12 cellular contexts compared by ENCODE assay signal in genomic region chr1:26831546-26832248, GRCh38. TPM values are rescaled to one million over a fixed set of nuclear protein-coding genes. Genes with fewer than 3 reads are reported as not detected.
DNase-seq lines count a peak whose midpoint lies in the region; ATAC-seq and TF ChIP-seq lines count a peak whose summit lies in the region.
"Had no signal": no experiment of that assay in that cellular context is flagged by ENCODE, and none has a peak within 500 bp of the region (broad histone marks: within the 10 kb centered on the region; RNA-seq: fewer than 3 reads in every experiment).

No MANE protein-coding gene starts in this region.

- H3K36me3 Mint-ChIP-seq in activated CD8-positive, alpha-beta memory T cell treated with anti-CD3 and anti-CD28 coated beads, Interleukin-2, amount 10 ng/mL, durations not matched to agents 7 days and 5 days = peaks cover 40% of the 10 kb centered on the region
- H3K36me3 Mint-ChIP-seq in T-helper 2 cell treated with Interferon-gamma antibody and Interleukin-4, amounts not matched to agents 5 μg/mL and 100 μg/mL, for 36 hours (ENCODE audit: low read depth) = peaks cover 62% of the 10 kb centered on the region
- peaks cover 60 to 71% of the 10 kb centered on the region in 2 donors for H3K36me3 Mint-ChIP-seq in stimulated activated naive B cell treated with anti-CD40 and anti-IgM and Interleukin-4, amounts not matched to agents 10 μg/mL and 1 μg/mL and 100 μg/mL, for 72 hours

- H3K4me3 ChIP-seq in fibroblast of mammary gland (ENCODE audit: control insufficient read depth, low read depth, low read length) = no peak overlapping the region
- H3K4me3 ChIP-seq: vagina had no signal

- TF ChIP-seq CTCF in fibroblast of mammary gland (conservative IDR thresholded peaks at IDR 0.05; ENCODE audit: control insufficient read depth, insufficient read depth, low read depth, low read length) = no peak

- H3K27me3 Mint-ChIP-seq in activated CD8-positive, alpha-beta memory T cell treated with anti-CD3 and anti-CD28 coated beads, Interleukin-2, amount 10 ng/mL, durations not matched to agents 7 days and 5 days = no peaks in the 10 kb centered on the region
- no peaks in the 10 kb centered on the region for H3K27me3 Mint-ChIP-seq in T-helper 2 cell treated with Interferon-gamma antibody and Interleukin-4, amounts not matched to agents 5 μg/mL and 100 μg/mL, for 36 hours (ENCODE audit: low read depth)
- no peaks in the 10 kb centered on the region for H3K27me3 Mint-ChIP-seq in stimulated activated naive B cell treated with anti-CD40 and anti-IgM and Interleukin-4, amounts not matched to agents 10 μg/mL and 1 μg/mL and 100 μg/mL, for 72 hours

- H3K4me1 Mint-ChIP-seq in activated CD8-positive, alpha-beta memory T cell treated with anti-CD3 and anti-CD28 coated beads, Interleukin-2, amount 10 ng/mL, durations not matched to agents 7 days and 5 days = peaks cover 75% of the 10 kb centered on the region
- H3K4me1 Mint-ChIP-seq in T-helper 2 cell treated with Interferon-gamma antibody and Interleukin-4, amounts not matched to agents 5 μg/mL and 100 μg/mL, for 36 hours (ENCODE audit: low read depth) = peaks cover 66% of the 10 kb centered on the region
- H3K4me1 Mint-ChIP-seq in stimulated activated naive B cell treated with anti-CD40 and anti-IgM and Interleukin-4, amounts not matched to agents 10 μg/mL and 1 μg/mL and 100 μg/mL, for 72 hours = peaks cover 55 to 70% of the 10 kb centered on the region in 2 donors

- no peaks in the 10 kb centered on the region for H3K9me3 Mint-ChIP-seq in activated CD8-positive, alpha-beta memory T cell treated with anti-CD3 and anti-CD28 coated beads, Interleukin-2, amount 10 ng/mL, durations not matched to agents 7 days and 5 days (ENCODE audit: low read depth)
- H3K9me3 Mint-ChIP-seq in T-helper 2 cell treated with Interferon-gamma antibody and Interleukin-4, amounts not matched to agents 5 μg/mL and 100 μg/mL, for 36 hours = no peaks in the 10 kb centered on the region
- no peaks in the 10 kb centered on the region for H3K9me3 Mint-ChIP-seq in stimulated activated naive B cell treated with anti-CD40 and anti-IgM and Interleukin-4, amounts not matched to agents 10 μg/mL and 1 μg/mL and 100 μg/mL, for 72 hours

- no peak for ATAC-seq in activated CD8-positive, alpha-beta memory T cell treated with anti-CD3 and anti-CD28 coated beads, Interleukin-2, amount 10 ng/mL, durations not matched to agents 7 days and 5 days
- no peak for ATAC-seq in stimulated activated naive B cell treated with anti-CD40 and anti-IgM and Interleukin-4, amounts not matched to agents 10 μg/mL and 1 μg/mL and 100 μg/mL, for 72 hours (replicated peaks)
- ATAC-seq in GM21619 (IDR thresholded peaks at IDR 0.05; ENCODE audit: unreplicated experiment) = no peak

- no peak overlapping the region for H3K4me3 Mint-ChIP-seq in activated CD8-positive, alpha-beta memory T cell treated with anti-CD3 and anti-CD28 coated beads, Interleukin-2, amount 10 ng/mL, durations not matched to agents 7 days and 5 days
- no peak overlapping the region for H3K4me3 Mint-ChIP-seq in T-helper 2 cell treated with Interferon-gamma antibody and Interleukin-4, amounts not matched to agents 5 μg/mL and 100 μg/mL, for 36 hours
- no peak overlapping the region for H3K4me3 Mint-ChIP-seq in stimulated activated naive B cell treated with anti-CD40 and anti-IgM and Interleukin-4, amounts not matched to agents 10 μg/mL and 1 μg/mL and 100 μg/mL, for 72 hours

- peak overlapping the region; percentile 96 for H3K27ac Mint-ChIP-seq in activated CD8-positive, alpha-beta memory T cell treated with anti-CD3 and anti-CD28 coated beads, Interleukin-2, amount 10 ng/mL, durations not matched to agents 7 days and 5 days
- H3K27ac Mint-ChIP-seq in T-helper 2 cell treated with Interferon-gamma antibody and Interleukin-4, amounts not matched to agents 5 μg/mL and 100 μg/mL, for 36 hours = peak overlapping the region; percentile 99
- H3K27ac Mint-ChIP-seq in stimulated activated naive B cell treated with anti-CD40 and anti-IgM and Interleukin-4, amounts not matched to agents 10 μg/mL and 1 μg/mL and 100 μg/mL, for 72 hours = peak overlapping the region; percentile 56

- CTCF ChIA-PET in activated CD8-positive, alpha-beta memory T cell treated with anti-CD3 and anti-CD28 coated beads, Interleukin-2, amount 10 ng/mL, durations not matched to agents 7 days and 5 days (lab: Charles Lee) = interaction anchor here (0.8 to 6.9 kb wide), 8 partner anchors 8 to 229 kb away, joined by 3 to 59 read pairs (median 32); partner anchors contain the start of genes PIGV and SFN

- DNase-seq in activated CD8-positive, alpha-beta memory T cell treated with anti-CD3 and anti-CD28 coated beads, Interleukin-2, amount 10 ng/mL, durations not matched to agents 7 days and 5 days = no peak
- DNase-seq in activated CD8-positive, alpha-beta memory T cell treated with anti-CD3 and anti-CD28 coated beads for 24 hours = no peak
- no peak for DNase-seq in T-helper 2 cell treated with Interferon-gamma antibody and Interleukin-4, amounts not matched to agents 5 μg/mL and 100 μg/mL, for 36 hours (ENCODE audit: low spot score)
- DNase-seq in fibroblast of mammary gland (ENCODE audit: low read depth) (peak; percentile 41), activated gamma-delta T cell (lab: John Stamatoyannopoulos, UW) (no peak), NCI-H187 (lab: John Stamatoyannopoulos, UW) (no peak)
- no peak for DNase-seq in stimulated activated naive B cell treated with anti-CD40 and anti-IgM and Interleukin-4, amounts not matched to agents 10 μg/mL and 1 μg/mL and 100 μg/mL, for 72 hours
- DNase-seq: NCI-H524, SK-N-SH had no signal

RNA-seq across cellular contexts. Expression of gene ZDHHC18, which starts 5.2 kb away (rescaled TPM):
- 10 to 100 TPM; 53.1 to 54.9 TPM for total RNA-seq in activated CD8-positive, alpha-beta memory T cell treated with anti-CD3 and anti-CD28 coated beads, Interleukin-2, amount 10 ng/mL, durations not matched to agents 7 days and 5 days

RNA-seq across cellular contexts. Expression of gene SFN, which starts 31.3 kb away (rescaled TPM):
- total RNA-seq in activated CD8-positive, alpha-beta memory T cell treated with anti-CD3 and anti-CD28 coated beads, Interleukin-2, amount 10 ng/mL, durations not matched to agents 7 days and 5 days = under 1 TPM in 1 of 2 experiments, not detected in 1; 0.73 TPM
- total RNA-seq: osteocyte had no signal

RNA-seq across cellular contexts. Expression of gene PIGV, which starts 43.9 kb away (rescaled TPM):
- total RNA-seq in activated CD8-positive, alpha-beta memory T cell treated with anti-CD3 and anti-CD28 coated beads, Interleukin-2, amount 10 ng/mL, durations not matched to agents 7 days and 5 days = 1 to 10 TPM; 8.6 to 9.7 TPM

RNA-seq across cellular contexts. Expression of gene GPN2, which starts 58.4 kb away (rescaled TPM):
- total RNA-seq in activated CD8-positive, alpha-beta memory T cell treated with anti-CD3 and anti-CD28 coated beads, Interleukin-2, amount 10 ng/mL, durations not matched to agents 7 days and 5 days = 10 to 100 TPM; 32.9 to 41.1 TPM
